In the genomic region with DNA sequence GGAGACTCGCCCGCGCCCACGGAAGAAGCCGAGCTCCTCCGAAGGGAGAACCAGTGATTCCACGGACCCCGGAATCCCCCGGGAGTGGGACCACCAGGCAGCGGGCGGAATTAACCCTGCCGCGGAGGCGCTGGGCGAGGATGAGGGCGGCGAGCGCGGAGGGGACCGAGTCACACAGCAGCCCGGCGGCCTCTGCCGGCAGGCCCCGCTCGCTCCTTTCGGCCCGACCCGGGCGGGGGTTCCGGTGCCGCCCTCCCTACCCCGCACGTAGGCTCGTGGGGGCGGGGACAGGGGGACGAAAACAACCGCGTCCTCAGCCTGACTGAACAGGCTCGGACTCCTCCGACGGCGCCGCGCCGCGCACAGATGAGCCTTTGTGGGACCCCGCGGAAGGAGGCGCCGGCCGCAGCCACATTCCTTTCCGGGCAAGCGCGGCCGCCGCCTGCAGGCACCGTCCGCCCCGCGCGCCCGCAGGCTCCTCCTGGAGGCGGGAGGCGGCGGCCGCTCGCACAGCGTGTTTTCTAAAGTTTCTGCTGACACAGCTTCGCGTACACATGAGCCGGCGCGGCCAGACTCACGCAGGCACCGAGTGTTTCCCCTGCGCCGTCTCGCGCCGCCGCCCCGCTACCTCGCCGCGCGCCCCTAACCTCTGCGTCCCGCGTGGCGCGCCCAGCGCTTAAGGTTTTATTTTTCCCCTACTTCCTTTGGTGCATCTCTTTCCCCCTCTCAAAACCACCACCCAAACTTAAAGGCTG, we compare ENCODE assay signal across 1 cellular context.
TF ChIP-seq lines count a peak whose summit lies in the region.

No MANE protein-coding gene starts in this region.

TF ChIP-seq in K562, 482 proteins besides CTCF, POLR2A, EP300 and RAD21 (continued from another document and continues in another):
- TF ChIP-seq ATF6 (CRISPR knock-in tag; IDR thresholded peaks at IDR 0.05) (no peak), ZNF124 (CRISPR knock-in tag; IDR thresholded peaks at IDR 0.05) (no peak), HNRNPL (IDR thresholded peaks at IDR 0.05; ENCODE audit: low read depth, low read length) (no peak; the same call in none of the 2 replicates), ZZZ3 (IDR thresholded peaks at IDR 0.05) (no peak), TCF3 (CRISPR knock-in tag; IDR thresholded peaks at IDR 0.05) (peak; percentile 5; the same call in 1 of the 2 replicates), MXI1 (IDR thresholded peaks at IDR 0.05; ENCODE audit: low read depth, low read length) (peak; percentile 16; the same call in 1 of the 2 replicates), ZNF282 (CRISPR knock-in tag; IDR thresholded peaks at IDR 0.05) (no peak), ZC3H4 (CRISPR knock-in tag; IDR thresholded peaks at IDR 0.05; ENCODE audit: borderline replicate concordance) (peak; percentile 85), FOXK2 (conservative IDR thresholded peaks at IDR 0.05 in 1 of 2, IDR thresholded peaks at IDR 0.05 in 1 of 2; ENCODE audit: low read depth in 2 of 2) (peak in 1 of 2 experiments; percentile 61; a peak in 2 of 4 replicates), NFXL1 (CRISPR knock-in tag; IDR thresholded peaks at IDR 0.05) (no peak), POLR2G (IDR thresholded peaks at IDR 0.05; ENCODE audit: low read depth, low read length) (peak; percentile 100), ETV5 (CRISPR knock-in tag; IDR thresholded peaks at IDR 0.05; ENCODE audit: low read depth) (peak; percentile 85), ZNF764 (CRISPR knock-in tag; IDR thresholded peaks at IDR 0.05; ENCODE audit: low read depth) (no peak), ZBTB43 (CRISPR knock-in tag; IDR thresholded peaks at IDR 0.05) (no peak), PRPF4 (IDR thresholded peaks at IDR 0.05; ENCODE audit: insufficient read depth, low read depth, low read length, poor library complexity, severe bottlenecking) (peak; percentile 88), CHD1 (IDR thresholded peaks at IDR 0.05; ENCODE audit: low read length) (peak; percentile 67), ESRRB (CRISPR knock-in tag; IDR thresholded peaks at IDR 0.05; ENCODE audit: borderline replicate concordance) (no peak), ARID2 (IDR thresholded peaks at IDR 0.05) (0 out of 2 replicates have a peak, but pooled peaks have one; percentile 22), ZNF384 (IDR thresholded peaks at IDR 0.05; ENCODE audit: low read depth, low read length) (no peak), CBFB (CRISPR knock-in tag; IDR thresholded peaks at IDR 0.05) (no peak; the same call in 1 of the 2 replicates), ARID3A (IDR thresholded peaks at IDR 0.05; ENCODE audit: borderline replicate concordance, low read depth, low read length) (no peak), ZNF445 (CRISPR knock-in tag; IDR thresholded peaks at IDR 0.05; ENCODE audit: low read depth) (no peak), NFE2L1 (tag; IDR thresholded peaks at IDR 0.05; ENCODE audit: borderline replicate concordance, low read depth) (no peak), RHOXF2B (CRISPR knock-in tag; conservative IDR thresholded peaks at IDR 0.05) (no peak), PHB2 (IDR thresholded peaks at IDR 0.05; ENCODE audit: low read depth) (no peak), ZNF12 (CRISPR knock-in tag; IDR thresholded peaks at IDR 0.05) (peak; percentile 15; the same call in 1 of the 2 replicates), MAFF (IDR thresholded peaks at IDR 0.05; ENCODE audit: low read length) (peak; percentile 54; the same call in 1 of the 2 replicates), MEF2A (IDR thresholded peaks at IDR 0.05; ENCODE audit: control insufficient read depth, low read depth, low read length) (no peak), BHLHE40 (IDR thresholded peaks at IDR 0.05; ENCODE audit: low read length) (peak; percentile 21), SLC30A9 (CRISPR knock-in tag; IDR thresholded peaks at IDR 0.05) (no peak)
- TF ChIP-seq, protein P1, sequence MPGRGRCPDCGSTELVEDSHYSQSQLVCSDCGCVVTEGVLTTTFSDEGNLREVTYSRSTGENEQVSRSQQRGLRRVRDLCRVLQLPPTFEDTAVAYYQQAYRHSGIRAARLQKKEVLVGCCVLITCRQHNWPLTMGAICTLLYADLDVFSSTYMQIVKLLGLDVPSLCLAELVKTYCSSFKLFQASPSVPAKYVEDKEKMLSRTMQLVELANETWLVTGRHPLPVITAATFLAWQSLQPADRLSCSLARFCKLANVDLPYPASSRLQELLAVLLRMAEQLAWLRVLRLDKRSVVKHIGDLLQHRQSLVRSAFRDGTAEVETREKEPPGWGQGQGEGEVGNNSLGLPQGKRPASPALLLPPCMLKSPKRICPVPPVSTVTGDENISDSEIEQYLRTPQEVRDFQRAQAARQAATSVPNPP (IDR thresholded peaks at IDR 0.05; ENCODE audit: borderline replicate concordance, insufficient read depth, insufficient read length) = no peak
- TF ChIP-seq, protein P2, sequence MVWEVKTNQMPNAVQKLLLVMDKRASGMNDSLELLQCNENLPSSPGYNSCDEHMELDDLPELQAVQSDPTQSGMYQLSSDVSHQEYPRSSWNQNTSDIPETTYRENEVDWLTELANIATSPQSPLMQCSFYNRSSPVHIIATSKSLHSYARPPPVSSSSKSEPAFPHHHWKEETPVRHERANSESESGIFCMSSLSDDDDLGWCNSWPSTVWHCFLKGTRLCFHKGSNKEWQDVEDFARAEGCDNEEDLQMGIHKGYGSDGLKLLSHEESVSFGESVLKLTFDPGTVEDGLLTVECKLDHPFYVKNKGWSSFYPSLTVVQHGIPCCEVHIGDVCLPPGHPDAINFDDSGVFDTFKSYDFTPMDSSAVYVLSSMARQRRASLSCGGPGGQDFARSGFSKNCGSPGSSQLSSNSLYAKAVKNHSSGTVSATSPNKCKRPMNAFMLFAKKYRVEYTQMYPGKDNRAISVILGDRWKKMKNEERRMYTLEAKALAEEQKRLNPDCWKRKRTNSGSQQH (CRISPR knock-in tag; IDR thresholded peaks at IDR 0.05) = no peak
- TF ChIP-seq, protein P3, sequence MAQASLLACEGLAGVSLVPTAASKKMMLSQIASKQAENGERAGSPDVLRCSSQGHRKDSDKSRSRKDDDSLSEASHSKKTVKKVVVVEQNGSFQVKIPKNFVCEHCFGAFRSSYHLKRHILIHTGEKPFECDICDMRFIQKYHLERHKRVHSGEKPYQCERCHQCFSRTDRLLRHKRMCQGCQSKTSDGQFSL (CRISPR knock-in tag; IDR thresholded peaks at IDR 0.05) = peak; percentile 34; the same call in 1 of the 2 replicates
- TF ChIP-seq, protein P3 (tag; IDR thresholded peaks at IDR 0.05) = no peak
- TF ChIP-seq, protein P4, sequence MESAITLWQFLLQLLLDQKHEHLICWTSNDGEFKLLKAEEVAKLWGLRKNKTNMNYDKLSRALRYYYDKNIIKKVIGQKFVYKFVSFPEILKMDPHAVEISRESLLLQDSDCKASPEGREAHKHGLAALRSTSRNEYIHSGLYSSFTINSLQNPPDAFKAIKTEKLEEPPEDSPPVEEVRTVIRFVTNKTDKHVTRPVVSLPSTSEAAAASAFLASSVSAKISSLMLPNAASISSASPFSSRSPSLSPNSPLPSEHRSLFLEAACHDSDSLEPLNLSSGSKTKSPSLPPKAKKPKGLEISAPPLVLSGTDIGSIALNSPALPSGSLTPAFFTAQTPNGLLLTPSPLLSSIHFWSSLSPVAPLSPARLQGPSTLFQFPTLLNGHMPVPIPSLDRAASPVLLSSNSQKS (CRISPR knock-in tag; IDR thresholded peaks at IDR 0.05) = no peak
